Comparison of ENCODE assay signal across 8 cellular contexts in genomic region chr4:2964077-2964471, GRCh38. TPM values are rescaled to one million over a fixed set of nuclear protein-coding genes. Genes with fewer than 3 reads are reported as not detected.
DNase-seq lines count a peak whose midpoint lies in the region; FAIRE-seq and TF ChIP-seq lines count a peak whose summit lies in the region.

No MANE protein-coding gene starts in this region.

- H3K27ac Mint-ChIP-seq in CD8-positive, alpha-beta memory T cell = peak overlapping the region; percentile 38 to 91 (median 82)
- peak overlapping the region; percentile 44 to 86 (median 79) for H3K27ac Mint-ChIP-seq in nephron

- H3K4me2 ChIP-seq in OCI-LY3 (ENCODE audit: low read length) = peak overlapping the region; percentile 93
- peak overlapping the region; percentile 97 for H3K4me2 ChIP-seq in endothelial cell of umbilical vein (ENCODE audit: insufficient read depth, low read length)

- POLR2A ChIA-PET in CD8-positive, alpha-beta memory T cell (lab: Charles Lee) = interaction anchor here (0.7 to 1.5 kb wide), 8 partner anchors 14 to 495 kb away, joined by 3 to 11 read pairs (median 4); partner anchors contain the start of genes RNF4 and TNIP2
- POLR2A ChIA-PET in endothelial cell of umbilical vein (lab: Charles Lee) = interaction anchor here (0.7 to 1.0 kb wide), 2 partner anchors 15 to 480 kb away, joined by 3 to 4 read pairs; no protein-coding TSS in a partner anchor

- H3K36me3 Mint-ChIP-seq in CD8-positive, alpha-beta memory T cell = peaks cover 0 to 13% (median 4%) of the 10 kb centered on the region in 3 donors
- H3K36me3 Mint-ChIP-seq in nephron (ENCODE audit: low read depth) = no peaks in the 10 kb centered on the region

- H3K27me3 ChIP-seq in CD8-positive, alpha-beta memory T cell (ENCODE audit: insufficient read depth, low read length, poor library complexity, severe bottlenecking) = no peaks in the 10 kb centered on the region
- H3K27me3 ChIP-seq in OCI-LY3 (ENCODE audit: low read depth, low read length) = no peaks in the 10 kb centered on the region
- H3K27me3 ChIP-seq in endothelial cell of umbilical vein (ENCODE audit: control insufficient read depth in 2 of 2, insufficient read depth in 2 of 2, low read length in 2 of 2) = no peaks in the 10 kb centered on the region

- H2AFZ ChIP-seq in OCI-LY3 (ENCODE audit: low read depth, low read length) (peak overlapping the region; percentile 75), endothelial cell of umbilical vein (ENCODE audit: low read depth, low read length) (peak overlapping the region; percentile 97)

- CTCF ChIA-PET in CD8-positive, alpha-beta memory T cell (lab: Charles Lee) = interaction anchor here (1.0 to 3.6 kb wide), 12 partner anchors 9 to 213 kb away, joined by 3 to 14 read pairs (median 4); no protein-coding TSS in a partner anchor
- CTCF ChIA-PET in endothelial cell of umbilical vein (lab: Charles Lee) = interaction anchor here (0.5 to 5.2 kb wide), 11 partner anchors 9 to 1152 kb away, joined by 3 to 28 read pairs (median 5); partner anchors contain the start of gene TNIP2

- intact Hi-C loops in endothelial cell of umbilical vein (cut with micrococcal nuclease) = loop anchor here (5.0 to 10.0 kb wide), 2 partner anchors 73 to 549 kb away; partner anchors contain the start of genes CFAP99 and ZFYVE28

- no peak for DNase-seq in CD8-positive, alpha-beta memory T cell
- DNase-seq in endothelial cell of umbilical vein (ENCODE audit: low read depth, low spot score) (peak; percentile 28), NOMO-1 treated with DMSO at 0.1 percent for 48 hours (lab: John Stamatoyannopoulos, UW; ENCODE audit: unreplicated experiment) (no peak), SIG-M5 treated with dmso at 0.1 percent for 504 hours (lab: John Stamatoyannopoulos, UW; ENCODE audit: unreplicated experiment) (no peak), NCI-H2081 (lab: John Stamatoyannopoulos, UW) (no peak)
- DNase-seq in stimulated activated CD4-positive, alpha-beta T cell treated with anti-CD3 and anti-CD28 coated beads, Interleukin-12 subunit alpha, Interleukin-12 subunit beta, amount 100 ng/mL, for 4 hours = no peak

- no peaks in the 10 kb centered on the region for H3K9me3 Mint-ChIP-seq in CD8-positive, alpha-beta memory T cell
- H3K9me3 Mint-ChIP-seq in nephron = no peaks in the 10 kb centered on the region

- H4K20me1 ChIP-seq in OCI-LY3 (ENCODE audit: insufficient read depth, low read length) (peaks cover 24% of the 10 kb centered on the region), endothelial cell of umbilical vein (replicated peaks; ENCODE audit: control insufficient read depth, extremely low read depth, insufficient read depth, low read length) (peaks cover 2% of the 10 kb centered on the region)

- H3K4me3 Mint-ChIP-seq in CD8-positive, alpha-beta memory T cell = peak overlapping the region; percentile 82 to 95 (median 89)
- peak overlapping the region; percentile 94 to 96 (median 94) for H3K4me3 Mint-ChIP-seq in nephron

- TF ChIP-seq CTCF in OCI-LY3 (IDR thresholded peaks at IDR 0.05; ENCODE audit: low read depth, low read length) (no peak), endothelial cell of umbilical vein (IDR thresholded peaks at IDR 0.05; ENCODE audit: extremely low read depth in 1 of 2, insufficient read depth in 1 of 2, low read depth in 1 of 2, low read length in 2 of 2) (no peak), nephron (IDR thresholded peaks at IDR 0.05; ENCODE audit: unreplicated experiment in 3 of 3) (no peak)

- peaks cover 27% of the 10 kb centered on the region for H3K4me1 ChIP-seq in CD8-positive, alpha-beta memory T cell (ENCODE audit: insufficient read depth, low read length)
- peaks cover 24% of the 10 kb centered on the region for H3K4me1 ChIP-seq in OCI-LY3 (ENCODE audit: low read length)
- H3K4me1 ChIP-seq in endothelial cell of umbilical vein (ENCODE audit: control insufficient read depth, extremely low read depth, insufficient read depth, low read length) = peaks cover 27% of the 10 kb centered on the region

- no peaks in the 10 kb centered on the region for H3K9me1 ChIP-seq in endothelial cell of umbilical vein (replicated peaks; ENCODE audit: control insufficient read depth, extremely low read depth, insufficient read depth, low read length)

- peaks cover 23 to 37% (median 31%) of the 10 kb centered on the region in 3 donors for H3K4me1 Mint-ChIP-seq in CD8-positive, alpha-beta memory T cell
- peaks cover 38% of the 10 kb centered on the region for H3K4me1 Mint-ChIP-seq in nephron

- no peaks in the 10 kb centered on the region for H3K9me3 ChIP-seq in CD8-positive, alpha-beta memory T cell (ENCODE audit: low read length)
- H3K9me3 ChIP-seq in OCI-LY3 (ENCODE audit: insufficient read depth, low read length) (no peaks in the 10 kb centered on the region), endothelial cell of umbilical vein (replicated peaks; ENCODE audit: control insufficient read depth, insufficient read depth, low read length) (no peaks in the 10 kb centered on the region)

- no TSS peak for BruUV-seq in endothelial cell of umbilical vein (replicated peaks; lab: Mats Ljungman, UMichigan)

- FAIRE-seq in endothelial cell of umbilical vein (lab: Jason Lieb, UNC) = peak; percentile 37

- H3K79me2 ChIP-seq in OCI-LY3 (ENCODE audit: low read length) = peaks cover 35% of the 10 kb centered on the region
- H3K79me2 ChIP-seq in endothelial cell of umbilical vein (ENCODE audit: control insufficient read depth, insufficient read depth, low read length) = peaks cover 35% of the 10 kb centered on the region

- H3K9ac ChIP-seq in OCI-LY3 (ENCODE audit: low read length) (peak overlapping the region; percentile 68), endothelial cell of umbilical vein (replicated peaks; ENCODE audit: extremely low read depth, insufficient read depth, low read length) (peak overlapping the region; percentile 83)

- H3K27ac ChIP-seq in CD8-positive, alpha-beta memory T cell (ENCODE audit: low read depth, low read length) = peak overlapping the region; percentile 24
- H3K27ac ChIP-seq in OCI-LY3 (ENCODE audit: low read length) (no peak overlapping the region), endothelial cell of umbilical vein (ENCODE audit: insufficient read depth, low read depth, low read length) (no peak overlapping the region)

- no peaks in the 10 kb centered on the region for H3K27me3 Mint-ChIP-seq in CD8-positive, alpha-beta memory T cell
- H3K27me3 Mint-ChIP-seq in nephron (ENCODE audit: low read depth) = no peaks in the 10 kb centered on the region

- H3K36me3 ChIP-seq in CD8-positive, alpha-beta memory T cell (ENCODE audit: insufficient read depth, low read length) = no peaks in the 10 kb centered on the region
- H3K36me3 ChIP-seq in OCI-LY3 (replicated peaks; ENCODE audit: low read depth, low read length) (peaks cover 3% of the 10 kb centered on the region), endothelial cell of umbilical vein (ENCODE audit: control insufficient read depth in 2 of 2, extremely low read depth in 1 of 2, insufficient read depth in 2 of 2, low read length in 2 of 2) (no peaks in the 10 kb centered on the region)

- dilution Hi-C loops in endothelial cell of umbilical vein (cut with MboI; ENCODE audit: extremely low pct_ligation_motif_present, low sequenced_read_pairs) = no loop called here

- H3K4me3 ChIP-seq in CD8-positive, alpha-beta memory T cell (ENCODE audit: low read length) = peak overlapping the region; percentile 70
- H3K4me3 ChIP-seq in OCI-LY3 (ENCODE audit: low read length) (peak overlapping the region; percentile 82), endothelial cell of umbilical vein (replicated peaks in 1 of 3; ENCODE audit: insufficient read depth in 1 of 3, low read depth in 1 of 3, low read length in 3 of 3) (peak overlapping the region; percentile 54 to 84 (median 73))

- no peak for TF ChIP-seq POLR2A in endothelial cell of umbilical vein (IDR thresholded peaks at IDR 0.05; ENCODE audit: low read depth, low read length)

TF ChIP-seq in endothelial cell of umbilical vein, 7 proteins besides CTCF, POLR2A, EP300 and RAD21:
- no peak for TF ChIP-seq GATA2 (IDR thresholded peaks at IDR 0.05; ENCODE audit: insufficient read depth, insufficient read length, low read depth, low read length)
- TF ChIP-seq POLR2AphosphoS5 (IDR thresholded peaks at IDR 0.05; ENCODE audit: insufficient read depth, low read depth, low read length) = no peak
- TF ChIP-seq JUN (IDR thresholded peaks at IDR 0.05; ENCODE audit: borderline replicate concordance, insufficient read depth, insufficient read length, low read depth) = no peak
- no peak for TF ChIP-seq EZH2 (IDR thresholded peaks at IDR 0.05; ENCODE audit: borderline replicate concordance, low read depth, low read length, severe bottlenecking)
- no peak for TF ChIP-seq MYC (IDR thresholded peaks at IDR 0.05; ENCODE audit: low read depth, low read length)
- no peak for TF ChIP-seq MAX (IDR thresholded peaks at IDR 0.05; ENCODE audit: insufficient read depth, insufficient read length)
- no peak for TF ChIP-seq FOS (IDR thresholded peaks at IDR 0.05; ENCODE audit: borderline replicate concordance, insufficient read depth, low read length)

RNA-seq across cellular contexts. Expression of gene GRK4, which starts 0.7 kb away (rescaled TPM):
- 1 to 10 TPM; 5.4 to 7.7 TPM for total RNA-seq in CD8-positive, alpha-beta memory T cell
- 2.5 TPM for polyA plus RNA-seq in CD8-positive, alpha-beta memory T cell
- 5.9 and 6.3 TPM in 2 replicates for total RNA-seq in endothelial cell of umbilical vein
- 3.1 and 3.2 TPM in 2 replicates for polyA plus RNA-seq in endothelial cell of umbilical vein
- polyA plus RNA-seq in endothelial cell of umbilical vein (2011; cell fraction: cytosol; rRNA removed) = 3.3 and 3.5 TPM in 2 replicates
- 3.2 and 3.9 TPM in 2 replicates for polyA plus RNA-seq in endothelial cell of umbilical vein (2011; cell fraction: nucleus; rRNA removed)
- polyA plus RNA-seq in endothelial cell of umbilical vein (2012) = 3.7 and 4.6 TPM in 2 replicates
- polyA minus RNA-seq in endothelial cell of umbilical vein = 3.3 and 4.4 TPM in 2 replicates
- 1.2 TPM for polyA minus RNA-seq in endothelial cell of umbilical vein (2011; cell fraction: cytosol; rRNA and poly(A)+ RNA removed)
- polyA minus RNA-seq in endothelial cell of umbilical vein (2011; cell fraction: nucleus; rRNA and poly(A)+ RNA removed) = 2.0 and 2.6 TPM in 2 replicates

RNA-seq across cellular contexts. Expression of gene NOP14, which starts 0.9 kb away (rescaled TPM):
- 100 to 1,000 TPM; 156 to 165 TPM for total RNA-seq in CD8-positive, alpha-beta memory T cell
- 26.5 TPM for polyA plus RNA-seq in CD8-positive, alpha-beta memory T cell
- total RNA-seq in endothelial cell of umbilical vein = 40.3 and 45.2 TPM in 2 replicates
- polyA plus RNA-seq in endothelial cell of umbilical vein = 7.1 and 9.5 TPM in 2 replicates
- polyA plus RNA-seq in endothelial cell of umbilical vein (2011; cell fraction: cytosol; rRNA removed) = 12.1 and 14.3 TPM in 2 replicates
- polyA plus RNA-seq in endothelial cell of umbilical vein (2011; cell fraction: nucleus; rRNA removed) = 20.1 and 28.5 TPM in 2 replicates
- 31.7 and 40.3 TPM in 2 replicates for polyA plus RNA-seq in endothelial cell of umbilical vein (2012)
- polyA minus RNA-seq in endothelial cell of umbilical vein = 10.6 and 12.6 TPM in 2 replicates
- polyA minus RNA-seq in endothelial cell of umbilical vein (2011; cell fraction: cytosol; rRNA and poly(A)+ RNA removed) = 13.4 TPM
- 8.8 and 9.5 TPM in 2 replicates for polyA minus RNA-seq in endothelial cell of umbilical vein (2011; cell fraction: nucleus; rRNA and poly(A)+ RNA removed)
